14 cellular contexts compared by ENCODE assay signal in the genomic region with DNA sequence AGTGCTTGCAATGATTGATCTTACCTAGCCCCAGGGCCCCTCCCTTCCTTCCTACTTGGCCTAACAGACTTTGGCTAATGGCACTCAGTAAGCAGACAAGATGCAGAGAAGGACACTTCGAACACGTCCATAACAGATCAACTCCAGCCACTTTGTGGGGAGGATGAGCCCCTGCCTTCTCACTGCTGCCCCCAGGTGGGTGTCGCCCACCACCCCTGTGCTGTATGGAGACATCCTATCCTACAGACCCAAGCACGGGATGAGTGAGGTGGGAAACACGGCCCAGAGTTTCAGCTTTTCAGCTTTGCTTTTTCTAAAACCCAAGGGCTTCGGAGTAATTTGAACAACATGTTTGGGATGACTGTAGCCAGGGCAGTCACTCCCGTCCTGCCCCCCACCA. TPM values are rescaled to one million over a fixed set of nuclear protein-coding genes. Genes with fewer than 3 reads are reported as not detected.
A peak's percentile ranks its signal among the peaks of the same experiment; 100 is the strongest.
DNase-seq lines count a peak whose midpoint lies in the region; ATAC-seq and TF ChIP-seq lines count a peak whose summit lies in the region.
"Had no signal": no experiment of that assay in that cellular context is flagged by ENCODE, and none has a peak within 500 bp of the region (broad histone marks: within the 10 kb centered on the region; RNA-seq: fewer than 3 reads in every experiment).

No MANE protein-coding gene starts in this region.

- peak overlapping the region; percentile 53 for H3K27ac Mint-ChIP-seq in activated T-helper 17 cell treated with anti-CD3 and anti-CD28 coated beads, Interleukin-2, amount 50 U/mL, for 72 hours

- no peak for DNase-seq in A673 (ENCODE audit: low spot score)
- DNase-seq in ELF-1 (ENCODE audit: low read depth, low spot score), result peak; percentile 48
- no peak for DNase-seq in G401 (ENCODE audit: low spot score)
- DNase-seq in nucleus accumbens (lab: John Stamatoyannopoulos, UW), result no peak
- DNase-seq: activated CD8-positive, alpha-beta memory T cell treated with anti-CD3 and anti-CD28 coated beads, Interleukin-2, amount 50 U/mL, for 4 hours; hypothalamus; Kasumi-1; NCI-H2081; pancreas; stimulated activated naive B cell treated with anti-CD40 and anti-IgM and Interleukin-4, amounts not matched to agents 10 μg/mL and 1 μg/mL and 100 μg/mL, for 72 hours had no signal

- no peaks in the 10 kb centered on the region for H3K9me3 Mint-ChIP-seq in activated T-helper 17 cell treated with anti-CD3 and anti-CD28 coated beads, Interleukin-2, amount 50 U/mL, for 72 hours
- H3K9me3 Mint-ChIP-seq: stimulated activated naive B cell treated with anti-CD40 and anti-IgM and Interleukin-4, amounts not matched to agents 10 μg/mL and 1 μg/mL and 100 μg/mL, for 72 hours had no signal

- TF ChIP-seq CTCF in A673 (conservative IDR thresholded peaks at IDR 0.05; ENCODE audit: low read depth, low read length) (peak; percentile 30; the same call in 1 of the 2 replicates), gastroesophageal sphincter (IDR thresholded peaks at IDR 0.05) (no peak)

- TF ChIP-seq POLR2A in gastroesophageal sphincter (IDR thresholded peaks at IDR 0.05), result no peak

- intact Hi-C loops in A673 (cut with micrococcal nuclease; ENCODE audit: unreplicated experiment), result no loop called here

- no peaks in the 10 kb centered on the region for H3K36me3 ChIP-seq in A673 (ENCODE audit: insufficient read depth, low read length, poor library complexity, severe bottlenecking)
- H3K36me3 ChIP-seq in gastroesophageal sphincter, result no peaks in the 10 kb centered on the region
- H3K36me3 ChIP-seq: pancreas had no signal

- no peak overlapping the region for H3K4me3 Mint-ChIP-seq in activated T-helper 17 cell treated with anti-CD3 and anti-CD28 coated beads, Interleukin-2, amount 50 U/mL, for 72 hours
- H3K4me3 Mint-ChIP-seq: stimulated activated naive B cell treated with anti-CD40 and anti-IgM and Interleukin-4, amounts not matched to agents 10 μg/mL and 1 μg/mL and 100 μg/mL, for 72 hours had no signal

- no peak for ATAC-seq in activated T-helper 17 cell treated with anti-CD3 and anti-CD28 coated beads, Interleukin-2, amount 50 U/mL, for 72 hours (replicated peaks)
- ATAC-seq in gastroesophageal sphincter, result no peak
- no peak for ATAC-seq in GM21529 (IDR thresholded peaks at IDR 0.05; ENCODE audit: unreplicated experiment)
- ATAC-seq in GM18520 (IDR thresholded peaks at IDR 0.05; ENCODE audit: unreplicated experiment), result no peak
- ATAC-seq: stimulated activated naive B cell treated with anti-CD40 and anti-IgM and Interleukin-4, amounts not matched to agents 10 μg/mL and 1 μg/mL and 100 μg/mL, for 72 hours had no signal

- POLR2A ChIA-PET in A673 (lab: Charles Lee; ENCODE audit: low non-redundant PET), result no interaction called here

- H3K27ac ChIP-seq in A673 (ENCODE audit: low read depth, low read length, poor library complexity, severe bottlenecking) (no peak overlapping the region), gastroesophageal sphincter (peak overlapping the region in 3 of 4 donors; percentile 29 to 70 (median 44))

- H3K4me1 Mint-ChIP-seq in activated T-helper 17 cell treated with anti-CD3 and anti-CD28 coated beads, Interleukin-2, amount 50 U/mL, for 72 hours, result peaks cover 37% of the 10 kb centered on the region

- no TSS peak for BruUV-seq in A673 (replicated peaks; lab: Mats Ljungman, UMichigan)

- WGBS in gastroesophageal sphincter (ENCODE audit: low coverage in 1 of 2), 2 donors, result 78% methylated on average over 5 of the region's 7 CpGs; no CpG with 5 or more reads in 1 of the 2 donors

- in situ Hi-C loops in G401 (cut with HindIII; ENCODE audit: low sequenced_read_pairs), result no loop called here

- CTCF ChIA-PET in A673 (lab: Charles Lee), result no interaction called here

- H3K27me3 ChIP-seq in A673 (replicated peaks; ENCODE audit: insufficient read depth, low read depth, low read length, poor library complexity) (no peaks in the 10 kb centered on the region), gastroesophageal sphincter (no peaks in the 10 kb centered on the region)
- H3K27me3 ChIP-seq: pancreas had no signal

- no peaks in the 10 kb centered on the region for H3K27me3 Mint-ChIP-seq in activated T-helper 17 cell treated with anti-CD3 and anti-CD28 coated beads, Interleukin-2, amount 50 U/mL, for 72 hours
- H3K27me3 Mint-ChIP-seq: stimulated activated naive B cell treated with anti-CD40 and anti-IgM and Interleukin-4, amounts not matched to agents 10 μg/mL and 1 μg/mL and 100 μg/mL, for 72 hours had no signal

- no peaks in the 10 kb centered on the region for H3K9me3 ChIP-seq in A673 (ENCODE audit: low read depth, low read length, poor library complexity, severe bottlenecking)
- H3K9me3 ChIP-seq in gastroesophageal sphincter, result no peaks in the 10 kb centered on the region
- H3K9me3 ChIP-seq: pancreas had no signal

- H3K4me3 ChIP-seq in A673 (ENCODE audit: low read depth, low read length, poor library complexity, severe bottlenecking), result no peak overlapping the region
- H3K4me3 ChIP-seq in gastroesophageal sphincter, result no peak overlapping the region
- H3K4me3 ChIP-seq: pancreas had no signal

- H3K4me1 ChIP-seq in A673 (ENCODE audit: insufficient read depth, low read length, poor library complexity, severe bottlenecking) (peaks cover 16% of the 10 kb centered on the region), gastroesophageal sphincter (peaks cover 0 to 53% (median 3%) of the 10 kb centered on the region in 3 donors)

- no peak for TF ChIP-seq EP300 in gastroesophageal sphincter (IDR thresholded peaks at IDR 0.05)

- peaks cover 91% of the 10 kb centered on the region for H3K36me3 Mint-ChIP-seq in activated T-helper 17 cell treated with anti-CD3 and anti-CD28 coated beads, Interleukin-2, amount 50 U/mL, for 72 hours (ENCODE audit: low read depth)

RNA-seq across cellular contexts. Expression of a gene that starts 5.5 kb away (rescaled TPM):
- total RNA-seq in A673 (2021) (81.6 and 101 TPM in 2 replicates), gastroesophageal sphincter (10 to 100 TPM; 13.5 to 33.8 (median 22.1) TPM)
- total RNA-seq in activated T-helper 17 cell treated with anti-CD3 and anti-CD28 coated beads, Interleukin-2, amount 50 U/mL, for 72 hours, result 100 to 1,000 TPM in 1 of 2 donors, 10 to 100 TPM in 1; 60.1 to 114 TPM
- 6.2 and 9.8 TPM in 2 replicates for total RNA-seq in G401 (2014; rRNA removed; shearing (Covaris generic))
